8 cellular contexts compared by ENCODE assay signal in genomic region chr11:134033276-134033675, GRCh38. TPM values are rescaled to one million over a fixed set of nuclear protein-coding genes. Genes with fewer than 3 reads are reported as not detected.
DNase-seq lines count a peak whose midpoint lies in the region; ATAC-seq and TF ChIP-seq lines count a peak whose summit lies in the region.

No MANE protein-coding gene starts in this region.

- H3K36me3 Mint-ChIP-seq in CD8-positive, alpha-beta memory T cell = peaks cover 0 to 6% (median 0%) of the 10 kb centered on the region in 3 donors
- H3K36me3 Mint-ChIP-seq in T-cell = no peaks in the 10 kb centered on the region

- H3K9me3 Mint-ChIP-seq in CD8-positive, alpha-beta memory T cell = no peaks in the 10 kb centered on the region
- H3K9me3 Mint-ChIP-seq in T-cell = no peaks in the 10 kb centered on the region

- TF ChIP-seq CTCF in fibroblast of the aortic adventitia (IDR thresholded peaks at IDR 0.05; ENCODE audit: insufficient read depth, low read length) = no peak
- no peak for TF ChIP-seq CTCF in psoas muscle (IDR thresholded peaks at IDR 0.05)

- peak overlapping the region; percentile 37 to 80 (median 69) for H3K4me3 Mint-ChIP-seq in CD8-positive, alpha-beta memory T cell
- H3K4me3 Mint-ChIP-seq in T-cell = peak overlapping the region in 1 of 3 donors; percentile 56

- no peak for ATAC-seq in T-cell (replicated peaks in 1 of 4)
- no peak for ATAC-seq in psoas muscle
- no peak for ATAC-seq in sciatic nerve

- 49 to 69% (median 55%) methylated on average over 9 of the region's 9 CpGs for WGBS in psoas muscle, 3 donors

- no peak overlapping the region for H3K27ac ChIP-seq in CD8-positive, alpha-beta memory T cell (ENCODE audit: low read depth, low read length)
- H3K27ac ChIP-seq in psoas muscle = peak overlapping the region; percentile 74

- POLR2A ChIA-PET in CD8-positive, alpha-beta memory T cell (lab: Charles Lee) = no interaction called here
- POLR2A ChIA-PET in T-cell (lab: Charles Lee) = interaction anchor here (0.6 to 0.9 kb wide), 2 partner anchors 28 to 77 kb away, joined by 3 to 11 read pairs; no protein-coding TSS in a partner anchor

- DNase-seq in CD8-positive, alpha-beta memory T cell = peak in 1 of 5 donors; percentile 37
- DNase-seq in T-cell = no peak
- no peak for DNase-seq in fibroblast of the aortic adventitia (ENCODE audit: low read depth)
- DNase-seq in psoas muscle = no peak
- DNase-seq in iPS-NIHi7 (ENCODE audit: extremely low spot score) = no peak
- DNase-seq in AG20443 (ENCODE audit: low spot score) = no peak
- DNase-seq in sciatic nerve (ENCODE audit: low spot score) = no peak
- no peak for DNase-seq in SKM-1 treated with dmso at 0.1 percent for 144 hours (lab: John Stamatoyannopoulos, UW; ENCODE audit: unreplicated experiment)

- peak overlapping the region; percentile 52 for H3K4me3 ChIP-seq in CD8-positive, alpha-beta memory T cell (ENCODE audit: low read length)
- H3K4me3 ChIP-seq in fibroblast of the aortic adventitia (ENCODE audit: low read depth, low read length) (peak overlapping the region; percentile 50), psoas muscle (no peak overlapping the region)

- peak overlapping the region in 7 of 8 donors; percentile 46 to 95 (median 82) for H3K27ac Mint-ChIP-seq in CD8-positive, alpha-beta memory T cell
- H3K27ac Mint-ChIP-seq in T-cell = peak overlapping the region; percentile 46 to 86

- H3K4me1 Mint-ChIP-seq in CD8-positive, alpha-beta memory T cell = peaks cover 66 to 79% (median 68%) of the 10 kb centered on the region in 3 donors
- H3K4me1 Mint-ChIP-seq in T-cell = peaks cover 66 to 84% (median 72%) of the 10 kb centered on the region in 3 donors

- peaks cover 56% of the 10 kb centered on the region for H3K4me1 ChIP-seq in CD8-positive, alpha-beta memory T cell (ENCODE audit: insufficient read depth, low read length)
- H3K4me1 ChIP-seq in psoas muscle = peaks cover 29% of the 10 kb centered on the region

- H3K27me3 Mint-ChIP-seq in CD8-positive, alpha-beta memory T cell = no peaks in the 10 kb centered on the region
- peaks cover 0 to 9% of the 10 kb centered on the region in 2 donors for H3K27me3 Mint-ChIP-seq in T-cell

- CTCF ChIA-PET in CD8-positive, alpha-beta memory T cell (lab: Charles Lee) = interaction anchor here (0.8 to 3.0 kb wide), 3 partner anchors 13 to 105 kb away, joined by 3 to 18 read pairs (median 4); no protein-coding TSS in a partner anchor
- CTCF ChIA-PET in T-cell (lab: Charles Lee) = interaction anchor here in 1 of 2 donors (0.5 to 1.5 kb wide), 3 partner anchors 14 to 86 kb away, joined by 3 to 7 read pairs (median 4); no protein-coding TSS in a partner anchor

- H3K9me3 ChIP-seq in CD8-positive, alpha-beta memory T cell (ENCODE audit: low read length) = no peaks in the 10 kb centered on the region
- H3K9me3 ChIP-seq in psoas muscle = no peaks in the 10 kb centered on the region

- no peaks in the 10 kb centered on the region for H3K27me3 ChIP-seq in CD8-positive, alpha-beta memory T cell (ENCODE audit: insufficient read depth, low read length, poor library complexity, severe bottlenecking)
- no peaks in the 10 kb centered on the region for H3K27me3 ChIP-seq in psoas muscle (ENCODE audit: insufficient read depth in 3 of 3, low read length in 2 of 3)

- H3K36me3 ChIP-seq in CD8-positive, alpha-beta memory T cell (ENCODE audit: insufficient read depth, low read length) = no peaks in the 10 kb centered on the region
- no peaks in the 10 kb centered on the region for H3K36me3 ChIP-seq in psoas muscle (ENCODE audit: insufficient read depth in 1 of 2, low read depth in 1 of 2)

- intact Hi-C loops in psoas muscle (cut with DNase I) (no loop called here), sciatic nerve (cut with DNase I) (no loop called here)

RNA-seq across cellular contexts. Expression of gene JAM3, which starts 35.6 kb away (rescaled TPM):
- total RNA-seq in CD8-positive, alpha-beta memory T cell = 10 to 100 TPM; 12.5 to 14.8 TPM
- 4.9 TPM for polyA plus RNA-seq in CD8-positive, alpha-beta memory T cell
- total RNA-seq in T-cell (10 to 100 TPM in 1 of 5 donors, 1 to 10 TPM in 4; 6.6 to 10.7 (median 8.2) TPM), fibroblast of the aortic adventitia (ENCODE audit: low replicate concordance) (61.6 and 63.0 TPM in 2 replicates), psoas muscle (10 to 100 TPM in 1 of 4 donors, 1 to 10 TPM in 3; 2.4 to 12.7 (median 7.7) TPM), sciatic nerve (126 TPM)
- polyA plus RNA-seq in psoas muscle = 1 to 10 TPM; 3.0 to 5.8 (median 3.9) TPM
